15 cellular contexts compared by ENCODE assay signal in the genomic region with DNA sequence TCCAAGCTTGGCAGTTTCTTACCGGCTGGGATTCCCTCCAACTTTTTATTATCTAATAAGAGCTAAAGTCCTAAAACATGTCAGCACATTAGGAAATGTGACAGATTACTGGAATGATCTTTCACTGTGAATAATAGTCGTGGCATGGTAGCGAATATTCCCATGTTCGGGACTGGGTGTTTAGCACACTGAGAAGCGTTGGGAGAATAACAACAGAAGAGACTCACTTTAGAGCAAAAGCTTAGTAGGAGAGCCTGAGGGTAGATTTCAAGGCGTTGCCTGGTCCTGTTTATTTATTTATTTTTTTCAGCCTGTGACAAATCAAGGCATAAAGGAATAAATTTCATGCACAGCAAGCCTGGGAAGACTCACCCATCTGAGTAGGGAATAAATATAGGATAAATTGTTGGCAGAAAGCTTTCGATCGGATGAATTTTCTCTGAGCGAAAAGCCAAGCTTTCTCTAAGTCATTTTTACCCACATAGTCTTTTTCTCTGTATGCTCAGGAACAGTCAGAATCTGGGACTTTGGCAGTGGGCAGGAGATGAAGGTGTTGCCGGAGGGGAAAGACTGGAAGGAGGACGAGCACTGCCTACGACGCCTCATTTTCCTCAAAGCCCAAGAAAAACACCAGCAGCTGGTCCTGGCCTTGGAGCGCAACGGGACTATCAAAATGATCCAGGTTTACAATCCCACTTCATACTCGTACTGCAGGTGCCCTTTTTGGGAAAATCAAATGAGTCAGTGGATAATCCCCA.
DNase-seq lines count a peak whose midpoint lies in the region; ATAC-seq and TF ChIP-seq lines count a peak whose summit lies in the region.
"Had no signal": no experiment of that assay in that cellular context is flagged by ENCODE, and none has a peak within 500 bp of the region (broad histone marks: within the 10 kb centered on the region; RNA-seq: fewer than 3 reads in every experiment).

No MANE protein-coding gene starts in this region.

- POLR2A ChIA-PET in Panc1 (lab: Charles Lee): interaction anchor here (0.5 kb wide), 1 partner anchor 72 kb away, joined by 3 read pairs; no protein-coding TSS in a partner anchor

- no peaks in the 10 kb centered on the region for H4K20me1 ChIP-seq in hepatocyte (ENCODE audit: insufficient read depth, poor library complexity, severe bottlenecking)

- TF ChIP-seq CTCF in BE2C (IDR thresholded peaks at IDR 0.05; ENCODE audit: low read depth, low read length): no peak
- no peak for TF ChIP-seq CTCF in Panc1 (IDR thresholded peaks at IDR 0.05)
- no peak for TF ChIP-seq CTCF in hepatocyte (IDR thresholded peaks at IDR 0.05; ENCODE audit: poor library complexity)

- H3K4me3 ChIP-seq in BE2C (ENCODE audit: low read depth, low read length): peak overlapping the region; percentile 19; the same call in 1 of the 2 replicates
- H3K4me3 ChIP-seq in Panc1 (ENCODE audit: low read depth in 2 of 2, low read length in 2 of 2): peak overlapping the region; percentile 25 to 55
- peak overlapping the region; percentile 24 for H3K4me3 ChIP-seq in rectal smooth muscle tissue (ENCODE audit: low read length)
- H3K4me3 ChIP-seq in hepatocyte: no peak overlapping the region
- H3K4me3 ChIP-seq: HAP-1 had no signal

- 90% methylated on average over 16 of the region's 16 CpGs for WGBS in hepatocyte (ENCODE audit: low lambda C conversion rate, missing lambda C conversion rate)

- no peak overlapping the region for H3K27ac Mint-ChIP-seq in stimulated activated naive B cell treated with anti-CD40 and anti-IgM and Interleukin-4, amounts not matched to agents 10 μg/mL and 1 μg/mL and 100 μg/mL, for 72 hours
- H3K27ac Mint-ChIP-seq: activated naive CD8-positive, alpha-beta T cell treated with anti-CD3 and anti-CD28 coated beads, Interleukin-2, amount 50 U/mL, for 24 hours; CD14-positive monocyte had no signal

- H3K4me1 ChIP-seq in BE2C: no peaks in the 10 kb centered on the region
- H3K4me1 ChIP-seq in Panc1 (ENCODE audit: control insufficient read depth, insufficient read depth, low read length): no peaks in the 10 kb centered on the region
- no peaks in the 10 kb centered on the region for H3K4me1 ChIP-seq in rectal smooth muscle tissue (ENCODE audit: control insufficient read depth, insufficient read depth, low read length)
- H3K4me1 ChIP-seq in hepatocyte (ENCODE audit: insufficient read depth): no peaks in the 10 kb centered on the region

- H3K79me2 ChIP-seq in hepatocyte: no peaks in the 10 kb centered on the region

- no peak overlapping the region for H3K9ac ChIP-seq in rectal smooth muscle tissue (ENCODE audit: low read length)

- no peaks in the 10 kb centered on the region for H3K36me3 Mint-ChIP-seq in stimulated activated naive B cell treated with anti-CD40 and anti-IgM and Interleukin-4, amounts not matched to agents 10 μg/mL and 1 μg/mL and 100 μg/mL, for 72 hours
- H3K36me3 Mint-ChIP-seq: CD14-positive monocyte had no signal

- in situ Hi-C loops in Panc1 (cut with HindIII; ENCODE audit: low pct_unique_long_range_greater_than_20kb, low sequenced_read_pairs): no loop called here

- no peak overlapping the region for H3K4me3 Mint-ChIP-seq in stimulated activated naive B cell treated with anti-CD40 and anti-IgM and Interleukin-4, amounts not matched to agents 10 μg/mL and 1 μg/mL and 100 μg/mL, for 72 hours
- H3K4me3 Mint-ChIP-seq: activated naive CD8-positive, alpha-beta T cell treated with anti-CD3 and anti-CD28 coated beads, Interleukin-2, amount 50 U/mL, for 24 hours; CD14-positive monocyte had no signal

- no peaks in the 10 kb centered on the region for H3K27me3 ChIP-seq in BE2C
- no peaks in the 10 kb centered on the region for H3K27me3 ChIP-seq in Panc1 (ENCODE audit: control insufficient read depth, insufficient read depth, low read length)
- H3K27me3 ChIP-seq in rectal smooth muscle tissue (ENCODE audit: control insufficient read depth, insufficient read depth, low read length): no peaks in the 10 kb centered on the region
- no peaks in the 10 kb centered on the region for H3K27me3 ChIP-seq in hepatocyte

- BruUV-seq in Panc1 (replicated peaks; lab: Mats Ljungman, UMichigan): no TSS peak

- H3K36me3 ChIP-seq in BE2C: no peaks in the 10 kb centered on the region
- no peaks in the 10 kb centered on the region for H3K36me3 ChIP-seq in Panc1 (ENCODE audit: control insufficient read depth, insufficient read depth, low read length)
- H3K36me3 ChIP-seq in rectal smooth muscle tissue (ENCODE audit: control insufficient read depth, insufficient read depth, low read length): no peaks in the 10 kb centered on the region
- no peaks in the 10 kb centered on the region for H3K36me3 ChIP-seq in hepatocyte (replicated peaks; ENCODE audit: insufficient read depth, low read depth)
- H3K36me3 ChIP-seq: HAP-1 had no signal

- no peaks in the 10 kb centered on the region for H3K9me2 ChIP-seq in hepatocyte (replicated peaks; ENCODE audit: insufficient read depth)

- CTCF ChIA-PET in Panc1 (lab: Charles Lee): interaction anchor here (0.7 kb wide), 1 partner anchor 770 kb away, joined by 6 read pairs; no protein-coding TSS in a partner anchor

- H3K27me3 Mint-ChIP-seq in stimulated activated naive B cell treated with anti-CD40 and anti-IgM and Interleukin-4, amounts not matched to agents 10 μg/mL and 1 μg/mL and 100 μg/mL, for 72 hours: peaks cover 13 to 20% of the 10 kb centered on the region in 2 donors
- H3K27me3 Mint-ChIP-seq: activated naive CD8-positive, alpha-beta T cell treated with anti-CD3 and anti-CD28 coated beads, Interleukin-2, amount 50 U/mL, for 24 hours had no signal

- H3K9me3 ChIP-seq in BE2C (no peaks in the 10 kb centered on the region), Panc1 (ENCODE audit: control insufficient read depth, insufficient read depth, low read depth, low read length) (no peaks in the 10 kb centered on the region), hepatocyte (ENCODE audit: low read depth) (no peaks in the 10 kb centered on the region)
- H3K9me3 ChIP-seq: HAP-1 had no signal

- H3K27ac ChIP-seq in Panc1 (ENCODE audit: low read length): 0 out of 2 replicates have a peak overlapping the region, but pooled peaks have one; percentile 23
- H3K27ac ChIP-seq in epithelial cell of prostate: peak overlapping the region; percentile 35
- H3K27ac ChIP-seq in rectal smooth muscle tissue (ENCODE audit: low read depth, low read length): no peak overlapping the region
- H3K27ac ChIP-seq in hepatocyte: no peak overlapping the region

- no peaks in the 10 kb centered on the region for H3K9me3 Mint-ChIP-seq in stimulated activated naive B cell treated with anti-CD40 and anti-IgM and Interleukin-4, amounts not matched to agents 10 μg/mL and 1 μg/mL and 100 μg/mL, for 72 hours
- H3K9me3 Mint-ChIP-seq: activated naive CD8-positive, alpha-beta T cell treated with anti-CD3 and anti-CD28 coated beads, Interleukin-2, amount 50 U/mL, for 24 hours had no signal

- ATAC-seq in Panc1: peak; percentile 58; the same call in 1 of the 2 replicates
- ATAC-seq in stimulated activated naive B cell treated with anti-CD40 and anti-IgM and Interleukin-4, amounts not matched to agents 10 μg/mL and 1 μg/mL and 100 μg/mL, for 72 hours (replicated peaks): no peak
- ATAC-seq: activated naive CD8-positive, alpha-beta T cell treated with anti-CD3 and anti-CD28 coated beads, Interleukin-2, amount 50 U/mL, for 24 hours had no signal

- DNase-seq in BE2C (no peak), Panc1 (ENCODE audit: low read depth, low spot score) (no peak), epithelial cell of prostate (ENCODE audit: low read depth, low spot score) (peak; percentile 3), hepatocyte (ENCODE audit: low spot score) (no peak), SK-N-DZ (ENCODE audit: low spot score) (no peak), NCI-H526 treated with DMSO at 0.1 percent for 48 hours (lab: John Stamatoyannopoulos, UW) (no peak)
- no peak for DNase-seq in stimulated activated naive B cell treated with anti-CD40 and anti-IgM and Interleukin-4, amounts not matched to agents 10 μg/mL and 1 μg/mL and 100 μg/mL, for 72 hours
- DNase-seq: activated naive CD8-positive, alpha-beta T cell treated with anti-CD3 and anti-CD28 coated beads, Interleukin-2, amount 50 U/mL, for 24 hours; KG1; kidney; NCI-H2081 treated with DMSO at 0.1 percent for 48 hours; OCI-M1 had no signal

- no peak overlapping the region for H2AFZ ChIP-seq in hepatocyte

- intact Hi-C loops in Panc1 (cut with micrococcal nuclease; ENCODE audit: unreplicated experiment): no loop called here

- no peak overlapping the region for H3K4me2 ChIP-seq in hepatocyte

- H3K4me1 Mint-ChIP-seq in stimulated activated naive B cell treated with anti-CD40 and anti-IgM and Interleukin-4, amounts not matched to agents 10 μg/mL and 1 μg/mL and 100 μg/mL, for 72 hours: no peaks in the 10 kb centered on the region
- H3K4me1 Mint-ChIP-seq: activated naive CD8-positive, alpha-beta T cell treated with anti-CD3 and anti-CD28 coated beads, Interleukin-2, amount 50 U/mL, for 24 hours; CD14-positive monocyte had no signal

Comparison
In these comparisons a context has a peak if more than half of its experiments do, and no peak if none do; other contexts are left out.
1. H3K27ac ChIP-seq: peak in Panc1 (single experiment) and epithelial cell of prostate (single experiment); none in rectal smooth muscle tissue (single experiment) and hepatocyte (single experiment).